27 cellular contexts compared by ENCODE assay signal in genomic region chr15:91632176-91632575, GRCh38.
"Had no signal": no experiment of that assay in that cellular context is flagged by ENCODE, and none has a peak within 500 bp of the region (broad histone marks: within the 10 kb centered on the region; RNA-seq: fewer than 3 reads in every experiment).

No MANE protein-coding gene starts in this region.

- H3K4me2 ChIP-seq: hepatocyte, neural progenitor cell, smooth muscle cell had no signal

- H3K4me1 ChIP-seq: colonic mucosa, foreskin keratinocyte, left lung, prostate gland, stomach had no signal

- H3K4me3 ChIP-seq: colonic mucosa, gastroesophageal sphincter, heart left ventricle, hepatocyte, left lung, neural progenitor cell, prostate gland, right atrium auricular region, smooth muscle cell, stomach, tibial artery had no signal

- ATAC-seq: esophagus mucosa; foreskin keratinocyte; gastroesophageal sphincter; heart left ventricle; left cardiac atrium; left lung; naive thymus-derived CD4-positive, alpha-beta T cell; sciatic nerve had no signal

- H3K27ac ChIP-seq: colonic mucosa, epithelial cell of prostate, foreskin keratinocyte, gastroesophageal sphincter, heart left ventricle, hepatocyte, left lung, neural progenitor cell, prostate gland, right atrium auricular region, stomach, tibial artery had no signal

- H3K36me3 ChIP-seq: colonic mucosa, gastroesophageal sphincter, heart left ventricle, left lung, neural progenitor cell, prostate gland, right atrium auricular region, stomach, tibial artery had no signal

- DNase-seq: colonic mucosa; effector CD8-positive, alpha-beta T cell; endodermal cell; foreskin keratinocyte; heart left ventricle; kidney; left cardiac atrium; left lung; mesenchymal stem cell; midbrain; naive thymus-derived CD4-positive, alpha-beta T cell; stimulated activated CD4-positive, alpha-beta T cell treated with anti-CD3 and anti-CD28 coated beads, Interleukin-12 subunit alpha, Interleukin-12 subunit beta, amount 100 ng/mL, for 4 hours; stimulated activated CD4-positive, alpha-beta T cell treated with anti-CD3 and anti-CD28 coated beads, Interleukin-1b, Interleukin-23, amount 100 ng/mL, for 48 hours; stimulated activated CD4-positive, alpha-beta T cell treated with anti-CD3 and anti-CD28 coated beads, Interleukin-4, amount 100 ng/mL, for 1 hour; stimulated activated CD8-positive, alpha-beta memory T cell treated with anti-CD3 and anti-CD28 coated beads, Interleukin-4, amount 100 ng/mL, for 48 hours; stimulated activated naive CD4-positive, alpha-beta T cell treated with Interleukin-2 at 50 U/mL for 16 hours; stomach; tibial artery had no signal

- H3K27me3 ChIP-seq: colonic mucosa, foreskin keratinocyte, gastroesophageal sphincter, heart left ventricle, hepatocyte, left lung, neural progenitor cell, right atrium auricular region, stomach, tibial artery had no signal

- H3K79me2 ChIP-seq: hepatocyte had no signal

- H3K9ac ChIP-seq: neural progenitor cell had no signal
